ENCODE assay signal across 1 cellular context in the genomic region with DNA sequence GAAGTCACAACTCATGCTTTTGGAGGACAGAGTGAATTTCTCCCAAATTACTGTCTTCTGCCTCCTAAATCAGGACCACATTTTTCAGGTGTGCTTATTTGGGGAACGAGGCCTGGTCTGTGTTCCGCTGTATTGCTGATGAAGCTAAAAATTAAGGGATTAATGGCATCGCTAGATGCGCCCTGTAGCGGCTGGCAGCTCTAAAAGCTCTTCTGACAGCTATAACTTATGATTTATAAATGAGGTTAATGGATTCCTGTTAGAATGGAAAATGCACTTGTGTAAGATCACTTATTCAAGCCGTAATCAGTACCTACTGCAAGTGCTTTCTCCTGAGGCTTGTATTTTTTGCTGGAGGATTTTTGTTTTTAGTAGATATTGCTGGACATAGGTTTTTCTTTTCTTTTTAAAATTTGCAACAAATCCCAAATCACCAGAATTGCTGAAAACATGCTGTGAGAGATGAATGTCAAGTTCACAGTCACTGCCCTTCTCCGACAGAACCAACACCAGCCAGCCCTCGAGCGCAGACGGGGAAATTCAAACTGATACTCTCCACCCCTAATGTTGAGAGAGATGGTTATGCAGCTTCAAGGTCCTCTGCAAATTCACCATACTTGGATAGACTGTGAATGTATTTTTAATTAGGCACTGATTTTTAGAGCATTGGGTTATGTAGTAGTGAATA.
A peak's percentile ranks its signal among the peaks of the same experiment; 100 is the strongest.
TF ChIP-seq lines count a peak whose summit lies in the region.

No MANE protein-coding gene starts in this region.

TF ChIP-seq in HepG2, 621 proteins besides CTCF, POLR2A, EP300 and RAD21:
- TF ChIP-seq ZNF34 (CRISPR knock-in tag; IDR thresholded peaks at IDR 0.05; ENCODE audit: borderline replicate concordance) (no peak), ZEB1 (IDR thresholded peaks at IDR 0.05; ENCODE audit: insufficient replicate concordance, low read depth) (no peak), MAFF (IDR thresholded peaks at IDR 0.05; ENCODE audit: low read depth, low read length) (peak; percentile 62; the same call in 1 of the 2 replicates), RCOR2 (CRISPR knock-in tag; IDR thresholded peaks at IDR 0.05) (no peak), MAFK (conservative IDR thresholded peaks at IDR 0.05 in 1 of 2, IDR thresholded peaks at IDR 0.05 in 1 of 2; ENCODE audit: low read length in 2 of 2) (peak; percentile 69 to 78), ZNF138 (CRISPR knock-in tag; IDR thresholded peaks at IDR 0.05; ENCODE audit: low read depth) (no peak), ESRRA (CRISPR knock-in tag; IDR thresholded peaks at IDR 0.05; ENCODE audit: low read depth) (no peak), ZNF878 (CRISPR knock-in tag; IDR thresholded peaks at IDR 0.05) (no peak)
- TF ChIP-seq, protein P1, sequence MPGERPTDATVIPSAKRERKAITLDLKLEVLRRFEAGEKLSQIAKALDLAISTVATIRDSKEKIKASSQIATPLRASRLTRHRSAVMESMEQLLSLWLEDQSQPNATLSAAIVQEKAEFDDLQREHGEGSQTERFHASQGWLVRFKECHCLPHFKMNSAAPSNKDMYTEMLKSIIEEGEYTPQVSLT (CRISPR knock-in tag; IDR thresholded peaks at IDR 0.05; ENCODE audit: borderline replicate concordance, low read depth): no peak
- TF ChIP-seq, protein P2, sequence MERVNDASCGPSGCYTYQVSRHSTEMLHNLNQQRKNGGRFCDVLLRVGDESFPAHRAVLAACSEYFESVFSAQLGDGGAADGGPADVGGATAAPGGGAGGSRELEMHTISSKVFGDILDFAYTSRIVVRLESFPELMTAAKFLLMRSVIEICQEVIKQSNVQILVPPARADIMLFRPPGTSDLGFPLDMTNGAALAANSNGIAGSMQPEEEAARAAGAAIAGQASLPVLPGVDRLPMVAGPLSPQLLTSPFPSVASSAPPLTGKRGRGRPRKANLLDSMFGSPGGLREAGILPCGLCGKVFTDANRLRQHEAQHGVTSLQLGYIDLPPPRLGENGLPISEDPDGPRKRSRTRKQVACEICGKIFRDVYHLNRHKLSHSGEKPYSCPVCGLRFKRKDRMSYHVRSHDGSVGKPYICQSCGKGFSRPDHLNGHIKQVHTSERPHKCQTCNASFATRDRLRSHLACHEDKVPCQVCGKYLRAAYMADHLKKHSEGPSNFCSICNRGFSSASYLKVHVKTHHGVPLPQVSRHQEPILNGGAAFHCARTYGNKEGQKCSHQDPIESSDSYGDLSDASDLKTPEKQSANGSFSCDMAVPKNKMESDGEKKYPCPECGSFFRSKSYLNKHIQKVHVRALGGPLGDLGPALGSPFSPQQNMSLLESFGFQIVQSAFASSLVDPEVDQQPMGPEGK (CRISPR knock-in tag; IDR thresholded peaks at IDR 0.05): no peak
- TF ChIP-seq, protein P3, sequence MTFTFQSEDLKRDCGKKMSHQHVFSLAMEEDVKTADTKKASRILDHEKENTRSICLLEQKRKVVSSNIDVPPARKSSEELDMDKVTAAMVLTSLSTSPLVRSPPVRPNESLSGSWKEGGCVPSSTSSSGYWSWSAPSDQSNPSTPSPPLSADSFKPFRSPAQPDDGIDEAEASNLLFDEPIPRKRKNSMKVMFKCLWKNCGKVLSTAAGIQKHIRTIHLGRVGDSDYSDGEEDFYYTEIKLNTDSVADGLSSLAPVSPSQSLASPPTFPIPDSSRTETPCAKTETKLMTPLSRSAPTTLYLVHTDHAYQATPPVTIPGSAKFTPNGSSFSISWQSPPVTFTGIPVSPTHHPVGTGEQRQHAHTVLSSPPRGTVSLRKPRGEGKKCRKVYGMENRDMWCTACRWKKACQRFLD (CRISPR knock-in tag; IDR thresholded peaks at IDR 0.05; ENCODE audit: borderline replicate concordance): no peak
TF ChIP-seq in HepG2: peak in this region for 2.
